ENCODE assay signal across 1 cellular context in genomic region chrX:155070975-155071693, GRCh38.
TF ChIP-seq lines count a peak whose summit lies in the region.

Gene BRCC3, plus strand, starts transcription at chrX:155071508. Its CDS starts 20 bp downstream, at chrX:155071528.
Gene CMC4, minus strand, starts transcription at chrX:155071136. Its CDS starts 7,113 bp downstream, at chrX:155064023.
Gene MTCP1, minus strand, starts transcription at chrX:155071136. Its CDS starts 5,126 bp downstream, at chrX:155066010.

TF ChIP-seq in HEK293, 187 proteins besides CTCF, POLR2A, EP300 and RAD21 (continued from another document):
- no peak for TF ChIP-seq PBX3 (CRISPR knock-in tag; IDR thresholded peaks at IDR 0.05)
- TF ChIP-seq SCRT2 (tag by site-specific recombination; IDR thresholded peaks at IDR 0.05), result no peak
- peak; percentile 51; the same call in 1 of the 2 replicates for TF ChIP-seq ZNF449 (tag by site-specific recombination; IDR thresholded peaks at IDR 0.05)
- TF ChIP-seq BCL11A (tag by site-specific recombination; IDR thresholded peaks at IDR 0.05; ENCODE audit: low read depth), result no peak
- TF ChIP-seq EGR2 (tag by site-specific recombination; IDR thresholded peaks at IDR 0.05; ENCODE audit: low read depth), result no peak
- no peak for TF ChIP-seq ZNF416 (tag by site-specific recombination; IDR thresholded peaks at IDR 0.05)
- TF ChIP-seq ZNF510 (tag by site-specific recombination; IDR thresholded peaks at IDR 0.05; ENCODE audit: insufficient replicate concordance), result no peak
- no peak for TF ChIP-seq IKZF3 (tag by site-specific recombination; IDR thresholded peaks at IDR 0.05)
- TF ChIP-seq ZNF426 (tag by site-specific recombination; IDR thresholded peaks at IDR 0.05), result no peak
- no peak for TF ChIP-seq ZNF513 (tag by site-specific recombination; IDR thresholded peaks at IDR 0.05)
- 0 out of 2 replicates have a peak, but pooled peaks have one; percentile 15 for TF ChIP-seq ZNF558 (tag by site-specific recombination; IDR thresholded peaks at IDR 0.05)
- no peak for TF ChIP-seq ZNF366 (tag by site-specific recombination; conservative IDR thresholded peaks at IDR 0.05)
- TF ChIP-seq ZBTB44 (tag by site-specific recombination; IDR thresholded peaks at IDR 0.05), result no peak
- TF ChIP-seq ZSCAN30 (tag by site-specific recombination; IDR thresholded peaks at IDR 0.05), result peak; percentile 44; the same call in 1 of the 2 replicates
- peak; percentile 98 for TF ChIP-seq ZBTB8A (tag by site-specific recombination; IDR thresholded peaks at IDR 0.05)
- TF ChIP-seq ZFP69B (tag by site-specific recombination; IDR thresholded peaks at IDR 0.05), result peak; percentile 92
